In genomic region chr5:110916373-110917049, GRCh38 we compare ENCODE assay signal across 9 cellular contexts.
DNase-seq lines count a peak whose midpoint lies in the region; ATAC-seq and TF ChIP-seq lines count a peak whose summit lies in the region.
"Had no signal": no experiment of that assay in that cellular context is flagged by ENCODE, and none has a peak within 500 bp of the region (broad histone marks: within the 10 kb centered on the region; RNA-seq: fewer than 3 reads in every experiment).

No MANE protein-coding gene starts in this region.

- intact Hi-C loops in body of pancreas (cut with DNase I) = no loop called here
- intact Hi-C loops in activated naive CD4-positive, alpha-beta T cell treated with anti-CD3 and anti-CD28 coated beads for 36 hours (cut with micrococcal nuclease) = no loop called here

- H3K9me3 ChIP-seq in body of pancreas = no peaks in the 10 kb centered on the region

- no peaks in the 10 kb centered on the region for H3K4me1 Mint-ChIP-seq in activated naive CD4-positive, alpha-beta T cell treated with anti-CD3 and anti-CD28 coated beads for 36 hours (ENCODE audit: low read depth)
- no peaks in the 10 kb centered on the region for H3K4me1 Mint-ChIP-seq in effector memory CD8-positive, alpha-beta T cell (ENCODE audit: low read depth in 2 of 2)

- no peaks in the 10 kb centered on the region for H3K9me3 Mint-ChIP-seq in activated naive CD4-positive, alpha-beta T cell treated with anti-CD3 and anti-CD28 coated beads for 36 hours
- H3K9me3 Mint-ChIP-seq in effector memory CD8-positive, alpha-beta T cell = no peaks in the 10 kb centered on the region

- no peak overlapping the region for H3K27ac Mint-ChIP-seq in activated naive CD4-positive, alpha-beta T cell treated with anti-CD3 and anti-CD28 coated beads for 36 hours
- no peak overlapping the region for H3K27ac Mint-ChIP-seq in effector memory CD8-positive, alpha-beta T cell

- H3K4me1 ChIP-seq in body of pancreas = no peaks in the 10 kb centered on the region

- ATAC-seq in GM18520 (IDR thresholded peaks at IDR 0.05; ENCODE audit: unreplicated experiment) = peak; percentile 60
- peak; percentile 80 for ATAC-seq in HG03521 (IDR thresholded peaks at IDR 0.05; ENCODE audit: unreplicated experiment)
- peak; percentile 58 for ATAC-seq in body of pancreas
- peak; percentile 97 for ATAC-seq in omental fat pad (ENCODE audit: low FRiP score)
- no peak for ATAC-seq in stimulated activated naive CD8-positive, alpha-beta T cell treated with anti-CD3 and anti-CD28 coated beads, Interleukin-15, Interleukin-2, amounts not matched to agents 100 U/mL and 50 U/mL, for 24 hours
- ATAC-seq in effector memory CD8-positive, alpha-beta T cell (replicated peaks) = no peak

- H3K36me3 ChIP-seq in body of pancreas (replicated peaks in 1 of 2; ENCODE audit: insufficient read depth in 1 of 2, low read depth in 2 of 2) = no peaks in the 10 kb centered on the region

- no peak overlapping the region for H3K27ac ChIP-seq in body of pancreas
- H3K27ac ChIP-seq: VCaP had no signal

- 16 to 23% methylated on average over 6 of the region's 6 CpGs for WGBS in body of pancreas, 2 donors

- no peaks in the 10 kb centered on the region for H3K36me3 Mint-ChIP-seq in activated naive CD4-positive, alpha-beta T cell treated with anti-CD3 and anti-CD28 coated beads for 36 hours (ENCODE audit: low read depth)
- H3K36me3 Mint-ChIP-seq in effector memory CD8-positive, alpha-beta T cell (ENCODE audit: insufficient read depth) = no peaks in the 10 kb centered on the region

- H3K27me3 ChIP-seq in body of pancreas = no peaks in the 10 kb centered on the region

- no peak for TF ChIP-seq CTCF in body of pancreas (IDR thresholded peaks at IDR 0.05)
- no peak for TF ChIP-seq CTCF in omental fat pad (IDR thresholded peaks at IDR 0.05)

- H3K27me3 Mint-ChIP-seq in activated naive CD4-positive, alpha-beta T cell treated with anti-CD3 and anti-CD28 coated beads for 36 hours (ENCODE audit: low read depth) = peaks cover 7% of the 10 kb centered on the region
- no peaks in the 10 kb centered on the region for H3K27me3 Mint-ChIP-seq in effector memory CD8-positive, alpha-beta T cell

- no peak overlapping the region for H3K4me3 ChIP-seq in body of pancreas

- TF ChIP-seq POLR2A in body of pancreas (IDR thresholded peaks at IDR 0.05) = no peak

- peak in 1 of 4 donors; percentile 23 for DNase-seq in body of pancreas
- no peak for DNase-seq in omental fat pad (ENCODE audit: low spot score)
- no peak for DNase-seq in COR-L47 (lab: John Stamatoyannopoulos, UW)
- no peak for DNase-seq in activated naive CD4-positive, alpha-beta T cell treated with anti-CD3 and anti-CD28 coated beads for 36 hours
- DNase-seq in stimulated activated naive CD8-positive, alpha-beta T cell treated with anti-CD3 and anti-CD28 coated beads, Interleukin-15, Interleukin-2, amounts not matched to agents 100 U/mL and 50 U/mL, for 24 hours = no peak
- DNase-seq in effector memory CD8-positive, alpha-beta T cell = no peak

- H3K4me3 Mint-ChIP-seq in activated naive CD4-positive, alpha-beta T cell treated with anti-CD3 and anti-CD28 coated beads for 36 hours = no peak overlapping the region
- no peak overlapping the region for H3K4me3 Mint-ChIP-seq in effector memory CD8-positive, alpha-beta T cell

- CTCF ChIA-PET in activated naive CD4-positive, alpha-beta T cell treated with anti-CD3 and anti-CD28 coated beads for 36 hours (lab: Charles Lee) = no interaction called here

Comparison
In these comparisons a context has a peak if more than half of its experiments do, and no peak if none do; other contexts are left out.
1. ATAC-seq: peak in GM18520 (single experiment), HG03521 (single experiment), body of pancreas (single experiment) and omental fat pad (single experiment); none in stimulated activated naive CD8-positive, alpha-beta T cell treated with anti-CD3 and anti-CD28 coated beads, Interleukin-15, Interleukin-2, amounts not matched to agents 100 U/mL and 50 U/mL, for 24 hours (single experiment) and effector memory CD8-positive, alpha-beta T cell (single experiment).